ENCODE assay signal across 36 cellular contexts in the genomic region with DNA sequence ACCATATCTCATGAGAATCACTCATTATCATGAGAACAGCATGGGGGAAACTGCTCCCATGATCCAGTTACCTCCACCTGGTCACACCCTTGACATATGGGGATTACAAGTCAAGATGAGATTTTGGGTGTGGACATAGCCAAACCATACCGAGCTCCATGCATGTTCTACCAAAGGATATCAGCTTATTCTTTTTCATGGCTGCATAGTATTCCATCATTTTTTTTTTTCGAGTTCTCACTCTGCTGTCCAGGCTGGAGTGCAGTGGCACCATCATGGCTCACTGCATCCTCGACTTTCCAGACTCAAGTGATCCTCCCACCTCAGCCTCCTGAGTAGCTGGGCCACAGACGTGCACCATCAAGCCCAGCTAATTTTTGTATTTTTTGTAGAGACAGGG.
"Had no signal": no experiment of that assay in that cellular context is flagged by ENCODE, and none has a peak within 500 bp of the region (broad histone marks: within the 10 kb centered on the region; RNA-seq: fewer than 3 reads in every experiment).

No MANE protein-coding gene starts in this region.

- H3K4me3 ChIP-seq: MG63 had no signal

- H3K27me3 ChIP-seq: MG63 had no signal

- H3K36me3 ChIP-seq: MG63 had no signal

- DNase-seq: MG63, MM.1S, MV-4-11, NCI-H1048, NCI-H1092, NCI-H1092 treated with DMSO at 0.1 percent for 48 hours, NCI-H1105, NCI-H1105 treated with DMSO at 0.1 percent for 48 hours, NCI-H1417, NCI-H1417 treated with DMSO at 0.1 percent for 48 hours, NCI-H1436, NCI-H1436 treated with DMSO at 0.1 percent for 48 hours, NCI-H146, NCI-H1694, NCI-H1694 treated with DMSO at 0.1 percent for 48 hours, NCI-H187, NCI-H187 treated with DMSO at 0.1 percent for 48 hours, NCI-H1930, NCI-H2029, NCI-H2029 treated with DMSO at 0.1 percent for 48 hours, NCI-H2081, NCI-H2081 treated with DMSO at 0.1 percent for 48 hours, NCI-H2107, NCI-H2171, NCI-H2171 treated with DMSO at 0.1 percent for 48 hours, NCI-H2227 treated with DMSO at 0.1 percent for 48 hours, NCI-H226, NCI-H345, NCI-H446, NCI-H446 treated with DMSO at 0.1 percent for 48 hours, NCI-H510A, NCI-H510A treated with DMSO at 0.1 percent for 48 hours, NCI-H524, NCI-H524 treated with DMSO at 0.1 percent for 48 hours, NCI-H526, NCI-H526 treated with DMSO at 0.1 percent for 48 hours had no signal
